In genomic region chr5:159341145-159341544, GRCh38 we compare ENCODE assay signal across 15 cellular contexts. TPM values are rescaled to one million over a fixed set of nuclear protein-coding genes. Genes with fewer than 3 reads are reported as not detected.
DNase-seq lines count a peak whose midpoint lies in the region; ATAC-seq and TF ChIP-seq lines count a peak whose summit lies in the region.
"Had no signal": no experiment of that assay in that cellular context is flagged by ENCODE, and none has a peak within 500 bp of the region (broad histone marks: within the 10 kb centered on the region; RNA-seq: fewer than 3 reads in every experiment).

No MANE protein-coding gene starts in this region.

- no peaks in the 10 kb centered on the region for H3K79me1 ChIP-seq in IMR-90 (ENCODE audit: low read depth in 1 of 2, low read length in 2 of 2)

- peaks cover 2% of the 10 kb centered on the region; the same call in 1 of the 2 replicates for H3K4me1 ChIP-seq in IMR-90 (ENCODE audit: control insufficient read depth, insufficient read depth, low read length)
- peaks cover 7 to 45% (median 36%) of the 10 kb centered on the region in 6 donors for H3K4me1 ChIP-seq in spleen
- H3K4me1 ChIP-seq: body of pancreas had no signal

- H4K5ac ChIP-seq in IMR-90 (ENCODE audit: low read depth, low read length) = no peak overlapping the region

- peak overlapping the region; percentile 27; the same call in 1 of the 2 replicates for H2BK20ac ChIP-seq in IMR-90 (ENCODE audit: low read depth, low read length)

- H2BK15ac ChIP-seq in IMR-90 (ENCODE audit: low read depth, low read length) = no peak overlapping the region; the same call in 2 of the 3 replicates

- TF ChIP-seq RAD21 in IMR-90 (IDR thresholded peaks at IDR 0.05; ENCODE audit: low read length) = no peak

- in situ Hi-C loops in IMR-90 (cut with MboI; ENCODE audit: low sequenced_read_pairs) = no loop called here

- TF ChIP-seq CTCF in IMR-90 (conservative IDR thresholded peaks at IDR 0.05; ENCODE audit: low read depth, low read length) = no peak
- TF ChIP-seq CTCF in spleen (IDR thresholded peaks at IDR 0.05 in 8 of 11, conservative IDR thresholded peaks at IDR 0.05 in 3 of 11) = no peak

- no peak overlapping the region for H2AK9ac ChIP-seq in IMR-90 (replicated peaks; ENCODE audit: low read depth, low read length, poor library complexity)

- H3K27ac Mint-ChIP-seq in activated T-cell treated with anti-CD3 and anti-CD28 coated beads, Interleukin-2, amount 50 U/mL, for 24 hours = peak overlapping the region; percentile 2
- H3K27ac Mint-ChIP-seq in activated T-helper 17 cell treated with anti-CD3 and anti-CD28 coated beads, Interleukin-2, amount 50 U/mL, for 72 hours = peak overlapping the region; percentile 64

- dilution Hi-C loops in IMR-90 (cut with HindIII; ENCODE audit: low sequenced_read_pairs, unreplicated experiment) = no loop called here

- H2AFZ ChIP-seq in IMR-90 (replicated peaks; ENCODE audit: low read length, poor library complexity) = no peak overlapping the region

- H3K18ac ChIP-seq in IMR-90 (ENCODE audit: low read depth, low read length) = no peak overlapping the region

- H3K4me2 ChIP-seq in IMR-90 (ENCODE audit: low read depth, low read length) = no peak overlapping the region

- H3K27ac ChIP-seq in IMR-90 (ENCODE audit: insufficient read depth, low read length) (no peak overlapping the region), spleen (peak overlapping the region in 5 of 8 donors; percentile 13 to 70 (median 45))
- H3K27ac ChIP-seq: body of pancreas, tibial artery had no signal

- CTCF ChIA-PET in IMR-90 (lab: Yijun Ruan, JAX) = interaction anchor here (0.6 to 1.6 kb wide), 3 partner anchors 9 to 301 kb away, joined by 3 to 5 read pairs (median 3); no protein-coding TSS in a partner anchor

- H3K4ac ChIP-seq in IMR-90 (ENCODE audit: low read depth, low read length) = peak overlapping the region; percentile 4

- H3K23ac ChIP-seq in IMR-90 (ENCODE audit: low read depth, low read length) = no peak overlapping the region

- H4K8ac ChIP-seq in IMR-90 (ENCODE audit: low read depth in 2 of 2, low read length in 2 of 2) = no peak overlapping the region

- H3K9me1 ChIP-seq in IMR-90 (ENCODE audit: insufficient read depth, low read length) = no peaks in the 10 kb centered on the region

- H3K4me3 ChIP-seq in IMR-90 (ENCODE audit: insufficient read depth, low read depth, low read length) (no peak overlapping the region), spleen (no peak overlapping the region)
- H3K4me3 ChIP-seq: body of pancreas, tibial artery had no signal

- H3K36me3 ChIP-seq in IMR-90 (ENCODE audit: control insufficient read depth, insufficient read depth, low read length) (no peaks in the 10 kb centered on the region), spleen (no peaks in the 10 kb centered on the region)
- H3K36me3 ChIP-seq: tibial artery had no signal

- peaks cover 65% of the 10 kb centered on the region for H3K4me1 Mint-ChIP-seq in activated T-cell treated with anti-CD3 and anti-CD28 coated beads, Interleukin-2, amount 50 U/mL, for 24 hours (ENCODE audit: low read depth)
- peaks cover 58% of the 10 kb centered on the region for H3K4me1 Mint-ChIP-seq in activated T-cell treated with anti-CD3 and anti-CD28 coated beads, Interleukin-2, amount 50 U/mL, for 4 hours (ENCODE audit: low read depth)
- H3K4me1 Mint-ChIP-seq in activated T-helper 17 cell treated with anti-CD3 and anti-CD28 coated beads, Interleukin-2, amount 50 U/mL, for 72 hours = peaks cover 44% of the 10 kb centered on the region

- BruUV-seq in IMR-90 (replicated peaks; lab: Mats Ljungman, UMichigan) = no TSS peak

- no peak overlapping the region for H3K4me3 Mint-ChIP-seq in activated T-cell treated with anti-CD3 and anti-CD28 coated beads, Interleukin-2, amount 50 U/mL, for 24 hours
- H3K4me3 Mint-ChIP-seq in activated T-cell treated with anti-CD3 and anti-CD28 coated beads, Interleukin-2, amount 50 U/mL, for 4 hours = no peak overlapping the region
- H3K4me3 Mint-ChIP-seq in activated T-helper 17 cell treated with anti-CD3 and anti-CD28 coated beads, Interleukin-2, amount 50 U/mL, for 72 hours = peak overlapping the region; percentile 39

- H2BK120ac ChIP-seq in IMR-90 (ENCODE audit: low read depth, low read length) = 0 out of 2 replicates have a peak overlapping the region, but pooled peaks have one; percentile 1

- no peaks in the 10 kb centered on the region for H3K36me3 Mint-ChIP-seq in activated T-cell treated with anti-CD3 and anti-CD28 coated beads, Interleukin-2, amount 50 U/mL, for 24 hours (ENCODE audit: low read depth)
- peaks cover 1% of the 10 kb centered on the region for H3K36me3 Mint-ChIP-seq in activated T-cell treated with anti-CD3 and anti-CD28 coated beads, Interleukin-2, amount 50 U/mL, for 4 hours (ENCODE audit: insufficient read depth)
- H3K36me3 Mint-ChIP-seq in activated T-helper 17 cell treated with anti-CD3 and anti-CD28 coated beads, Interleukin-2, amount 50 U/mL, for 72 hours (ENCODE audit: low read depth) = no peaks in the 10 kb centered on the region

- ATAC-seq in activated T-cell treated with anti-CD3 and anti-CD28 coated beads, Interleukin-2, amount 50 U/mL, for 4 hours = no peak
- ATAC-seq in IMR-90 (ENCODE audit: low read depth) = no peak
- ATAC-seq in activated T-helper 17 cell treated with anti-CD3 and anti-CD28 coated beads, Interleukin-2, amount 50 U/mL, for 72 hours (replicated peaks) = peak; percentile 60
- no peak for ATAC-seq in HG03175 (IDR thresholded peaks at IDR 0.05; ENCODE audit: unreplicated experiment)

- intact Hi-C loops in IMR-90 (cut with micrococcal nuclease) = no loop called here
- intact Hi-C loops in spleen (cut with DNase I; ENCODE audit: low total_unique reads) = no loop called here

- no peak overlapping the region for H3K56ac ChIP-seq in IMR-90 (ENCODE audit: extremely low read depth, insufficient read depth, low read length)

- H2AK5ac ChIP-seq in IMR-90 (ENCODE audit: low read depth, low read length) = peak overlapping the region; percentile 57; the same call in 1 of the 2 replicates

- H3K27me3 Mint-ChIP-seq in activated T-cell treated with anti-CD3 and anti-CD28 coated beads, Interleukin-2, amount 50 U/mL, for 24 hours = no peaks in the 10 kb centered on the region
- H3K27me3 Mint-ChIP-seq in activated T-cell treated with anti-CD3 and anti-CD28 coated beads, Interleukin-2, amount 50 U/mL, for 4 hours (ENCODE audit: low read depth) = no peaks in the 10 kb centered on the region
- no peaks in the 10 kb centered on the region for H3K27me3 Mint-ChIP-seq in activated T-helper 17 cell treated with anti-CD3 and anti-CD28 coated beads, Interleukin-2, amount 50 U/mL, for 72 hours

- H3K9me3 ChIP-seq in IMR-90 (ENCODE audit: control insufficient read depth, insufficient read depth, low read length) (peaks cover 10% of the 10 kb centered on the region), spleen (peaks cover 0 to 13% (median 8%) of the 10 kb centered on the region in 8 donors)

- H4K20me1 ChIP-seq in IMR-90 (ENCODE audit: insufficient read depth, low read length) = no peaks in the 10 kb centered on the region

- H3K14ac ChIP-seq in IMR-90 (replicated peaks; ENCODE audit: low read depth, low read length) = peak overlapping the region; percentile 0; the same call in 1 of the 2 replicates

- DNase-seq in activated T-cell treated with anti-CD3 and anti-CD28 coated beads, Interleukin-2, amount 50 U/mL, for 24 hours = no peak
- no peak for DNase-seq in activated T-cell treated with anti-CD3 and anti-CD28 coated beads, Interleukin-2, amount 50 U/mL, for 4 hours
- DNase-seq in IMR-90 (no peak), spleen (no peak), activated gamma-delta T cell (lab: John Stamatoyannopoulos, UW) (no peak), hepatic stellate cell (ENCODE audit: low spot score) (no peak)
- DNase-seq: NCI-H1694 treated with DMSO at 0.1 percent for 48 hours, NCI-H446 had no signal

- no peak overlapping the region for H3K9ac ChIP-seq in IMR-90 (ENCODE audit: low read depth, low read length)

- H3K9me3 Mint-ChIP-seq in activated T-cell treated with anti-CD3 and anti-CD28 coated beads, Interleukin-2, amount 50 U/mL, for 24 hours = no peaks in the 10 kb centered on the region
- H3K9me3 Mint-ChIP-seq in activated T-cell treated with anti-CD3 and anti-CD28 coated beads, Interleukin-2, amount 50 U/mL, for 4 hours = peaks cover 4% of the 10 kb centered on the region
- H3K9me3 Mint-ChIP-seq in activated T-helper 17 cell treated with anti-CD3 and anti-CD28 coated beads, Interleukin-2, amount 50 U/mL, for 72 hours = no peaks in the 10 kb centered on the region

- 83% methylated on average over 1 of the region's 2 CpGs; no CpG with 5 or more reads in 1 of the 2 experiments for WGBS in IMR-90 (ENCODE audit: extremely low coverage in 2 of 2, insufficient read length in 1 of 2), 2 experiments
- 87 to 94% (median 88%) methylated on average over 2 of the region's 2 CpGs for WGBS in spleen, 5 donors

- no peak overlapping the region for H4K91ac ChIP-seq in IMR-90 (ENCODE audit: insufficient read depth, low read depth, low read length)

- POLR2A ChIA-PET in IMR-90 (lab: Charles Lee; ENCODE audit: unreplicated experiment) = no interaction called here

- no peak overlapping the region for H2BK5ac ChIP-seq in IMR-90 (ENCODE audit: low read depth, low read length, poor library complexity, severe bottlenecking)

- TF ChIP-seq POLR2A in IMR-90 (IDR thresholded peaks at IDR 0.05; ENCODE audit: low read depth, low read length) (no peak), spleen (IDR thresholded peaks at IDR 0.05) (no peak)

- H3K27me3 ChIP-seq in IMR-90 (ENCODE audit: control insufficient read depth, insufficient read depth, low read length) (peaks cover 8% of the 10 kb centered on the region), spleen (replicated peaks in 1 of 7) (no peaks in the 10 kb centered on the region)
- H3K27me3 ChIP-seq: body of pancreas, tibial artery had no signal

TF ChIP-seq in IMR-90, 13 proteins besides CTCF, POLR2A, EP300 and RAD21 (continues in another document):
- TF ChIP-seq CEBPB (IDR thresholded peaks at IDR 0.05; ENCODE audit: low read depth, low read length) (no peak), USF2 (IDR thresholded peaks at IDR 0.05; ENCODE audit: low read depth, low read length) (no peak)

RNA-seq across cellular contexts. Expression of gene IL12B, which starts 10.9 kb away (rescaled TPM):
- not detected for total RNA-seq in activated T-cell treated with anti-CD3 and anti-CD28 coated beads, Interleukin-2, amount 50 U/mL, for 4 hours
- under 0.01 TPM in 1 of 2 replicates, not detected in the other for total RNA-seq in IMR-90 (2012; rRNA removed)
- 0.03 TPM in 1 of 2 replicates, not detected in the other for polyA plus RNA-seq in IMR-90 (2012; rRNA removed)
- polyA plus RNA-seq in IMR-90 (2012; cell fraction: cytosol; rRNA removed) = not detected in 2 replicates
- 0.07 and 0.17 TPM in 2 replicates for polyA plus RNA-seq in IMR-90 (2012; cell fraction: nucleus; rRNA removed; ENCODE audit: low replicate concordance)
- not detected for total RNA-seq in activated T-helper 17 cell treated with anti-CD3 and anti-CD28 coated beads, Interleukin-2, amount 50 U/mL, for 72 hours
- total RNA-seq in spleen = under 1 TPM in 2 of 7 donors, not detected in 5; 0.23 to 0.29 TPM
- polyA plus RNA-seq in spleen = under 1 TPM in 2 of 3 donors, not detected in 1; 0.06 to 0.07 TPM
- total RNA-seq: body of pancreas, epithelial cell of proximal tubule, frontal cortex, renal cortical epithelial cell had no signal
